10 cellular contexts compared by ENCODE assay signal in the genomic region with DNA sequence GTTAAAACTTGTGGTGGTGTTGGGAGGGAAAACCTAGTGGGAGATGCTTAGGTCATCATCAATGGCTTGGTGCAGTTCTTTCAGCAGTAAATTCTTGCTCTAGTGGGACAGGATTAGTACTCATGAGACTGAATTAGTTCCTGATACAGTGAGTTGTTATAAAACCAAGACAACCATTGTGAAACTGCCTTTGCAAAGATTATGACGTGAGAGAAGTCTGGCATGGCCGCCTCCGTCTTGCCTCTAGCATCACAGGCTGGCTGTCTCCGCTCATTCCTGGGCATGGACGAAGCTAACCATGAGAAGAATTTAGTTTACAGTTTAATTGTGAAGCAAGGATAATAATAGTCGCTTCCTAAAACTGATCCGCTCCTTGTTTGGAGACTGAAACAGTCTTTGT.
A peak's percentile ranks its signal among the peaks of the same experiment; 100 is the strongest.
DNase-seq lines count a peak whose midpoint lies in the region; ATAC-seq and TF ChIP-seq lines count a peak whose summit lies in the region.
"Had no signal": no experiment of that assay in that cellular context is flagged by ENCODE, and none has a peak within 500 bp of the region (broad histone marks: within the 10 kb centered on the region; RNA-seq: fewer than 3 reads in every experiment).

No MANE protein-coding gene starts in this region.

- H3K4me1 ChIP-seq in Caco-2 (no peaks in the 10 kb centered on the region), vagina (no peaks in the 10 kb centered on the region)

- DNase-seq in fibroblast of mammary gland (ENCODE audit: low read depth) (peak; percentile 18), GM03348 (ENCODE audit: low spot score) (no peak), Caco-2 (no peak), dorsolateral prefrontal cortex (no peak), vagina (ENCODE audit: extremely low spot score in 2 of 2) (no peak)
- DNase-seq: PC-9 had no signal

- CTCF ChIA-PET in Caco-2 (lab: Charles Lee) = no interaction called here

- peaks cover 2% of the 10 kb centered on the region for H3K9me3 Mint-ChIP-seq in Caco-2 (ENCODE audit: unreplicated experiment)

- H3K36me3 ChIP-seq in Caco-2 (ENCODE audit: control insufficient read depth, insufficient read depth, low read length) (no peaks in the 10 kb centered on the region), vagina (no peaks in the 10 kb centered on the region)

- H3K27me3 Mint-ChIP-seq in Caco-2 (ENCODE audit: insufficient read depth, unreplicated experiment) = peaks cover 1% of the 10 kb centered on the region

- H3K27ac ChIP-seq in dorsolateral prefrontal cortex = peak overlapping the region in 23 of 59 donors; percentile 0 to 68 (median 38)
- no peak overlapping the region for H3K27ac ChIP-seq in vagina
- H3K27ac ChIP-seq: PC-9 had no signal

- TF ChIP-seq CTCF in fibroblast of mammary gland (conservative IDR thresholded peaks at IDR 0.05; ENCODE audit: control insufficient read depth, insufficient read depth, low read depth, low read length) (no peak), Caco-2 (IDR thresholded peaks at IDR 0.05; ENCODE audit: insufficient read depth in 1 of 2, low read depth in 1 of 2, low read length in 1 of 2, severe bottlenecking in 1 of 2, unreplicated experiment in 1 of 2) (no peak), dorsolateral prefrontal cortex (IDR thresholded peaks at IDR 0.05 in 54 of 56, conservative IDR thresholded peaks at IDR 0.05 in 2 of 56; ENCODE audit: low read depth in 1 of 56, partially characterized antibody in 56 of 56) (no peak), vagina (IDR thresholded peaks at IDR 0.05) (no peak)

- H3K27me3 ChIP-seq in Caco-2 (replicated peaks; ENCODE audit: control insufficient read depth, insufficient read depth, low read length) (no peaks in the 10 kb centered on the region), dorsolateral prefrontal cortex (peaks cover 0 to 3% (median 0%) of the 10 kb centered on the region in 45 donors), vagina (no peaks in the 10 kb centered on the region)

- H3K36me3 Mint-ChIP-seq in Caco-2 (ENCODE audit: insufficient read depth, unreplicated experiment) = no peaks in the 10 kb centered on the region

- ATAC-seq in GM21515 (IDR thresholded peaks at IDR 0.05; ENCODE audit: unreplicated experiment) = peak; percentile 63
- ATAC-seq in HG03469 (IDR thresholded peaks at IDR 0.05; ENCODE audit: unreplicated experiment) = peak; percentile 47

- POLR2A ChIA-PET in Caco-2 (lab: Charles Lee) = no interaction called here

- H3K27ac Mint-ChIP-seq in Caco-2 (ENCODE audit: unreplicated experiment) = no peak overlapping the region

- H3K4me3 ChIP-seq in GM08714 (ENCODE audit: low read length) = peak overlapping the region; percentile 49; the same call in 1 of the 2 replicates
- no peak overlapping the region for H3K4me3 ChIP-seq in fibroblast of mammary gland (ENCODE audit: control insufficient read depth, low read depth, low read length)
- no peak overlapping the region for H3K4me3 ChIP-seq in Caco-2 (ENCODE audit: low read depth, low read length)
- H3K4me3 ChIP-seq in dorsolateral prefrontal cortex = no peak overlapping the region
- no peak overlapping the region for H3K4me3 ChIP-seq in vagina
- H3K4me3 ChIP-seq: lung, PC-9 had no signal

- no peak overlapping the region for H3K4me3 Mint-ChIP-seq in Caco-2 (ENCODE audit: unreplicated experiment)

- no peaks in the 10 kb centered on the region for H3K4me1 Mint-ChIP-seq in Caco-2 (ENCODE audit: low read depth, unreplicated experiment)

- H3K9me3 ChIP-seq in Caco-2 (no peaks in the 10 kb centered on the region), vagina (no peaks in the 10 kb centered on the region)

- intact Hi-C loops in Caco-2 (cut with micrococcal nuclease; ENCODE audit: unreplicated experiment) = no loop called here
- intact Hi-C loops in dorsolateral prefrontal cortex (cut with DNase I) = no loop called here
- intact Hi-C loops in vagina (cut with DNase I) = no loop called here

- no peak for TF ChIP-seq POLR2A in vagina (IDR thresholded peaks at IDR 0.05)

- no TSS peak for BruUV-seq in Caco-2 (replicated peaks; lab: Mats Ljungman, UMichigan)
